ENCODE assay signal across 8 cellular contexts in genomic region chr17:41647940-41648410, GRCh38. TPM values are rescaled to one million over a fixed set of nuclear protein-coding genes. Genes with fewer than 3 reads are reported as not detected.
DNase-seq lines count a peak whose midpoint lies in the region; ATAC-seq, FAIRE-seq and TF ChIP-seq lines count a peak whose summit lies in the region.

No MANE protein-coding gene starts in this region.

- H3K9me3 ChIP-seq in A673 (ENCODE audit: low read depth, low read length, poor library complexity, severe bottlenecking) (no peaks in the 10 kb centered on the region), K562 (replicated peaks; ENCODE audit: control insufficient read depth, insufficient read depth, low read depth, low read length) (no peaks in the 10 kb centered on the region), sigmoid colon (no peaks in the 10 kb centered on the region)

- peak; percentile 87 to 97 for TF ChIP-seq RAD21 in K562 (CRISPR knock-in tag; conservative IDR thresholded peaks at IDR 0.05 in 1 of 2, IDR thresholded peaks at IDR 0.05 in 1 of 2)

- in situ Hi-C loops in K562 (cut with MboI): no loop called here

- TF ChIP-seq POLR2A in K562 (conservative IDR thresholded peaks at IDR 0.05) (no peak), sigmoid colon (IDR thresholded peaks at IDR 0.05) (no peak)

- BruUV-seq in A673 (replicated peaks; lab: Mats Ljungman, UMichigan): no TSS peak
- BruUV-seq in K562 (replicated peaks; lab: Mats Ljungman, UMichigan): no TSS peak

- CTCF ChIA-PET in A673 (lab: Charles Lee) (interaction anchor here (0.6 to 2.5 kb wide), 13 partner anchors 13 to 985 kb away, joined by 3 to 24 read pairs (median 10); no protein-coding TSS in a partner anchor), K562 (lab: Yijun Ruan, JAX; ENCODE audit: low intra/inter-chr PET ratio) (interaction anchor here (0.5 to 4.8 kb wide), 15 partner anchors 13 to 1027 kb away, joined by 3 to 87 read pairs (median 5); no protein-coding TSS in a partner anchor)

- peak overlapping the region; percentile 22 to 84; a peak in 3 of 4 replicates for H3K9ac ChIP-seq in K562 (ENCODE audit: insufficient read depth in 1 of 2, low read depth in 2 of 2, low read length in 2 of 2)

- H3K4me1 ChIP-seq in A673 (ENCODE audit: insufficient read depth, low read length, poor library complexity, severe bottlenecking) (peaks cover 6% of the 10 kb centered on the region), K562 (replicated peaks in 1 of 2; ENCODE audit: control insufficient read depth in 2 of 2, insufficient read depth in 2 of 2, low read length in 2 of 2) (peaks cover 20 to 31% of the 10 kb centered on the region in 2 experiments; a peak in 4 of 5 replicates), sigmoid colon (peaks cover 0 to 26% (median 14%) of the 10 kb centered on the region in 4 donors)

- H3K4me2 ChIP-seq in K562 (ENCODE audit: insufficient read depth, low read length): peak overlapping the region; percentile 80

- TF ChIP-seq CTCF in A673 (conservative IDR thresholded peaks at IDR 0.05; ENCODE audit: low read depth, low read length) (peak; percentile 77), K562 (IDR thresholded peaks at IDR 0.05 in 2 of 3, conservative IDR thresholded peaks at IDR 0.05 in 1 of 3; ENCODE audit: insufficient read depth in 2 of 3, low read depth in 1 of 3, low read length in 3 of 3) (peak; percentile 93 to 97 (median 94)), sigmoid colon (IDR thresholded peaks at IDR 0.05) (peak; percentile 84 to 95 (median 90))

- 2% methylated on average over 21 of the region's 22 CpGs for WGBS in K562 (ENCODE audit: insufficient coverage, low coverage, missing lambda C conversion rate)
- 1 to 2% methylated on average over 22 of the region's 22 CpGs for WGBS in sigmoid colon, 2 donors

- H3K9me1 ChIP-seq in K562 (ENCODE audit: control insufficient read depth, insufficient read depth, low read length): no peaks in the 10 kb centered on the region

- H4K20me1 ChIP-seq in K562 (replicated peaks; ENCODE audit: control insufficient read depth, insufficient read depth, low read length): no peaks in the 10 kb centered on the region

- DNase-seq in A673 (ENCODE audit: low spot score) (peak; percentile 83), NCI-H1694 treated with DMSO at 0.1 percent for 48 hours (lab: John Stamatoyannopoulos, UW) (peak; percentile 85), UCSD-AML1 (lab: John Stamatoyannopoulos, UW; ENCODE audit: unreplicated experiment) (peak; percentile 85), K562 (ENCODE audit: extremely low read depth in 1 of 4, low spot score in 3 of 4) (peak; percentile 87 to 88 (median 87)), iPS DF 4.7 (ENCODE audit: extremely low read depth, low spot score) (peak; percentile 68), sigmoid colon (peak; percentile 92)

- H3K36me3 ChIP-seq in A673 (ENCODE audit: insufficient read depth, low read length, poor library complexity, severe bottlenecking) (no peaks in the 10 kb centered on the region), K562 (ENCODE audit: control insufficient read depth, insufficient read depth, low read length) (no peaks in the 10 kb centered on the region), sigmoid colon (no peaks in the 10 kb centered on the region)

- ATAC-seq in GM18907 (IDR thresholded peaks at IDR 0.05; ENCODE audit: unreplicated experiment): peak; percentile 68
- peak; percentile 93 for ATAC-seq in K562
- ATAC-seq in GM21723 (IDR thresholded peaks at IDR 0.05; ENCODE audit: unreplicated experiment): no peak

- no peak for TF ChIP-seq EP300 in K562 (IDR thresholded peaks at IDR 0.05; ENCODE audit: low read length)
- no peak for TF ChIP-seq EP300 in sigmoid colon (IDR thresholded peaks at IDR 0.05)

- H3K27me3 ChIP-seq in A673 (replicated peaks; ENCODE audit: insufficient read depth, low read depth, low read length, poor library complexity) (no peaks in the 10 kb centered on the region), K562 (ENCODE audit: control insufficient read depth in 2 of 2, insufficient read depth in 2 of 2, low read length in 2 of 2) (peaks cover 0 to 4% of the 10 kb centered on the region in 2 experiments; a peak in 1 of 5 replicates), sigmoid colon (no peaks in the 10 kb centered on the region)

- intact Hi-C loops in A673 (cut with micrococcal nuclease; ENCODE audit: unreplicated experiment): loop anchor here (1.0 to 5.0 kb wide), 4 partner anchors 14 to 791 kb away; no protein-coding TSS in a partner anchor
- intact Hi-C loops in K562 (cut with micrococcal nuclease): loop anchor here (1.0 to 5.0 kb wide), 3 partner anchors 14 to 741 kb away; no protein-coding TSS in a partner anchor
- intact Hi-C loops in sigmoid colon (cut with DNase I): loop anchor here (1.0 to 5.0 kb wide), 3 partner anchors 14 to 741 kb away; no protein-coding TSS in a partner anchor

- H3K27ac ChIP-seq in A673 (ENCODE audit: low read depth, low read length, poor library complexity, severe bottlenecking) (peak overlapping the region; percentile 61), K562 (ENCODE audit: extremely low read depth, low read depth, low read length) (no peak overlapping the region), sigmoid colon (peak overlapping the region; percentile 30 to 54 (median 40))

- POLR2A ChIA-PET in A673 (lab: Charles Lee; ENCODE audit: low non-redundant PET) (interaction anchor here (0.6 to 0.7 kb wide), 2 partner anchors 74 to 909 kb away, joined by 8 to 21 read pairs; no protein-coding TSS in a partner anchor), K562 (lab: Yijun Ruan, JAX) (interaction anchor here (0.7 to 1.0 kb wide), 5 partner anchors 8 to 828 kb away, joined by 3 to 4 read pairs (median 3); no protein-coding TSS in a partner anchor)

- FAIRE-seq in K562 (lab: Jason Lieb, UNC): peak; percentile 56

- H3K4me3 ChIP-seq in A673 (ENCODE audit: low read depth, low read length, poor library complexity, severe bottlenecking) (peak overlapping the region; percentile 41), K562 (peak overlapping the region; percentile 23; the same call in 1 of the 2 replicates), sigmoid colon (peak overlapping the region; percentile 1 to 46 (median 36))

- H2AFZ ChIP-seq in K562 (ENCODE audit: low read depth, low read length): peak overlapping the region; percentile 89

- H3K79me2 ChIP-seq in K562 (ENCODE audit: control insufficient read depth, insufficient read depth, low read length): no peaks in the 10 kb centered on the region

RNA-seq across cellular contexts. Expression of gene KRT17, which starts 23.6 kb away (rescaled TPM):
- total RNA-seq in A673 (2021) (54.1 and 82.2 TPM in 2 replicates), K562 (2014; rRNA removed) (0.23 TPM in 1 of 2 replicates, not detected in the other), K562 (2014; rRNA removed; fragmentation: Illumina TruSeq; extraction: Trizol) (not detected in 2 replicates), K562 (2015; rRNA removed; fragmentation: Illumina TruSeq; extraction: Trizol) (not detected in 2 replicates), K562 (2021) (not detected in 2 replicates), sigmoid colon (1 to 10 TPM in 2 of 4 donors, not detected in 2; 1.2 to 5.3 TPM)
- not detected in 2 replicates for total RNA-seq in K562 (2011; cell fraction: chromatin; rRNA removed; ENCODE audit: low replicate concordance)
- not detected in 2 replicates for total RNA-seq in K562 (2011; cell fraction: nucleolus; rRNA removed)
- total RNA-seq in K562 (2011; cell fraction: nucleoplasm; rRNA removed): not detected in 2 replicates
- polyA plus RNA-seq in K562 (2011; rRNA removed) (0.16 and 0.25 TPM in 2 replicates), K562 (2014; fragmentation: Illumina TruSeq; extraction: Trizol) (not detected in 2 replicates), K562 (2014; fragmentation: Nextera tagmentation; extraction: Ambion mirVana) (not detected), K562 (2014; rRNA removed) (not detected in 2 replicates), sigmoid colon (under 1 TPM in 1 of 3 donors, not detected in 2; 0.17 TPM)
- not detected in 2 replicates for polyA plus RNA-seq in K562 (2011; cell fraction: cytosol; rRNA removed)
- 0.18 TPM in 1 of 2 replicates, not detected in the other for polyA plus RNA-seq in K562 (2011; cell fraction: nucleus; rRNA removed)
- polyA plus RNA-seq in K562 (2012): 0.44 TPM in 1 of 2 replicates, not detected in the other
- polyA minus RNA-seq in K562 (2011; rRNA and poly(A)+ RNA removed): not detected in 2 replicates
- 10.2 and 35.5 TPM in 2 replicates for polyA minus RNA-seq in K562 (2011; cell fraction: cytosol; rRNA and poly(A)+ RNA removed)
- 3.6 and 8.2 TPM in 2 replicates for polyA minus RNA-seq in K562 (2011; cell fraction: nucleus; rRNA and poly(A)+ RNA removed)

RNA-seq across cellular contexts. Expression of gene KRT16, which starts 35.4 kb away (rescaled TPM):
- not detected in 2 replicates for total RNA-seq in A673 (2021)
- not detected in 2 replicates for total RNA-seq in K562 (2011; cell fraction: chromatin; rRNA removed; ENCODE audit: low replicate concordance)
- total RNA-seq in K562 (2011; cell fraction: nucleolus; rRNA removed): not detected in 2 replicates
- not detected in 2 replicates for total RNA-seq in K562 (2011; cell fraction: nucleoplasm; rRNA removed)
- not detected in 2 replicates for total RNA-seq in K562 (2014; rRNA removed)
- total RNA-seq in K562 (2014; rRNA removed; fragmentation: Illumina TruSeq; extraction: Trizol): not detected in 2 replicates
- not detected in 2 replicates for total RNA-seq in K562 (2015; rRNA removed; fragmentation: Illumina TruSeq; extraction: Trizol)
- total RNA-seq in K562 (2021): not detected in 2 replicates
- 0.04 TPM in 1 of 2 replicates, not detected in the other for polyA plus RNA-seq in K562 (2011; rRNA removed)
- polyA plus RNA-seq in K562 (2011; cell fraction: cytosol; rRNA removed): not detected in 2 replicates
- polyA plus RNA-seq in K562 (2011; cell fraction: nucleus; rRNA removed): not detected in 2 replicates
- not detected in 2 replicates for polyA plus RNA-seq in K562 (2012)
- not detected in 2 replicates for polyA plus RNA-seq in K562 (2014; fragmentation: Illumina TruSeq; extraction: Trizol)
- polyA plus RNA-seq in K562 (2014; fragmentation: Nextera tagmentation; extraction: Ambion mirVana): not detected
- not detected in 2 replicates for polyA plus RNA-seq in K562 (2014; rRNA removed)
- polyA minus RNA-seq in K562 (2011; rRNA and poly(A)+ RNA removed): not detected in 2 replicates
- not detected in 2 replicates for polyA minus RNA-seq in K562 (2011; cell fraction: cytosol; rRNA and poly(A)+ RNA removed)
- polyA minus RNA-seq in K562 (2011; cell fraction: nucleus; rRNA and poly(A)+ RNA removed): not detected in 2 replicates
- total RNA-seq in sigmoid colon: under 1 TPM in 1 of 4 donors, not detected in 3; 0.83 TPM
- under 1 TPM in 2 of 3 donors, not detected in 1; 0.09 to 0.60 TPM for polyA plus RNA-seq in sigmoid colon

RNA-seq across cellular contexts. Expression of gene EIF1, which starts 40.7 kb away (rescaled TPM):
- total RNA-seq in A673 (2021): 504 and 524 TPM in 2 replicates
- 298 and 342 TPM in 2 replicates for total RNA-seq in K562 (2011; cell fraction: chromatin; rRNA removed; ENCODE audit: low replicate concordance)
- total RNA-seq in K562 (2011; cell fraction: nucleolus; rRNA removed): 197 and 220 TPM in 2 replicates
- total RNA-seq in K562 (2011; cell fraction: nucleoplasm; rRNA removed): 315 and 402 TPM in 2 replicates
- 81.3 and 85.7 TPM in 2 replicates for total RNA-seq in K562 (2014; rRNA removed)
- total RNA-seq in K562 (2014; rRNA removed; fragmentation: Illumina TruSeq; extraction: Trizol): 95.4 and 115 TPM in 2 replicates
- total RNA-seq in K562 (2015; rRNA removed; fragmentation: Illumina TruSeq; extraction: Trizol): 67.0 and 77.8 TPM in 2 replicates
- total RNA-seq in K562 (2021): 880 and 965 TPM in 2 replicates
- polyA plus RNA-seq in K562 (2011; rRNA removed): 255 and 320 TPM in 2 replicates
- 104 and 119 TPM in 2 replicates for polyA plus RNA-seq in K562 (2011; cell fraction: cytosol; rRNA removed)
- polyA plus RNA-seq in K562 (2011; cell fraction: nucleus; rRNA removed): 247 and 265 TPM in 2 replicates
- 675 and 2,132 TPM in 2 replicates for polyA plus RNA-seq in K562 (2012)
- polyA plus RNA-seq in K562 (2014; fragmentation: Illumina TruSeq; extraction: Trizol): 612 and 683 TPM in 2 replicates
- polyA plus RNA-seq in K562 (2014; fragmentation: Nextera tagmentation; extraction: Ambion mirVana): 1,000 to 10,000 TPM; 1,018 to 1,204 TPM
- polyA plus RNA-seq in K562 (2014; rRNA removed): 236 and 297 TPM in 2 replicates
- polyA minus RNA-seq in K562 (2011; rRNA and poly(A)+ RNA removed): 97.5 and 123 TPM in 2 replicates
- polyA minus RNA-seq in K562 (2011; cell fraction: cytosol; rRNA and poly(A)+ RNA removed): 123 and 125 TPM in 2 replicates
- 139 and 151 TPM in 2 replicates for polyA minus RNA-seq in K562 (2011; cell fraction: nucleus; rRNA and poly(A)+ RNA removed)
- 100 to 1,000 TPM; 246 to 572 (median 430) TPM for total RNA-seq in sigmoid colon
- polyA plus RNA-seq in sigmoid colon: 100 to 1,000 TPM; 384 to 515 (median 507) TPM
